In the genomic region with DNA sequence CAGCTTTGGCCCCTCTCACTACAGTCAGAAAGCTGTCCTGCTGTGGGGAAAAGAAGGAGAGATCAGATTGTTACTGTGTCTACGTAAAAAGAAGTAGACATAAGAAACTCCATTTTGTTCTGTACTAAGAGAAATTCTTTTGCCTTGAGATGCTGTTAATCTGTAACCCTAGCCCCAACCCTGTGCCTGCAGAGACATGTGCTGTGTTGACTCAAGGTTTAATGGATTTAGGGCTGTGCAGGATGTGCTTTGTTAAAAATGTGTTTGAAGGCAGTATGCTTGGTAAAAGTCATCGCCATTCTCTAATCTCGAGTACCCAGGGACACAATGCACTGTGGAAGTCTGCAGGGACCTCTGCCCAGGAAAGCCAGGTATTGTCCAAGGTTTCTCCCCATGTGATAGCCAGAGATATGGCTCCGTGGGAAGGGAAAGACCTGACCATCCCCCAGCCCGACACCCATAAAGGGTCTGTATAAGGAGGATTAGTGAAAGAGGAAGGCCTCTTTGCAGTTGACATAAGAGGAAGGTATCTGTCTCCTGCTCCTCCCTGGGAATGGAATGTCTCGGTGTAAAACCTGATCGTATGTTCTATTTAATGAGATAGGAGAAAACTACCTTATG, we compare ENCODE assay signal across 8 cellular contexts.
A peak's percentile ranks its signal among the peaks of the same experiment; 100 is the strongest.
DNase-seq lines count a peak whose midpoint lies in the region; ATAC-seq, FAIRE-seq and TF ChIP-seq lines count a peak whose summit lies in the region.
"Not testable (repeated sequence)": the region's sequence is repeated elsewhere in the genome, so short reads cannot be mapped to it uniquely, and the experiment has no call there.

No MANE protein-coding gene starts in this region.

- H3K27me3 ChIP-seq in Caco-2 (replicated peaks; ENCODE audit: control insufficient read depth, insufficient read depth, low read length); HUES48 (ENCODE audit: control insufficient read depth, insufficient read depth, low read length); bronchial epithelial cell (ENCODE audit: control insufficient read depth, insufficient read depth, low read length); foreskin keratinocyte: not testable (repeated sequence)

- CTCF ChIA-PET in Caco-2 (lab: Charles Lee): not testable (repeated sequence)

- not testable (repeated sequence) for H3K36me3 Mint-ChIP-seq in Caco-2 (ENCODE audit: insufficient read depth, unreplicated experiment)
- H3K36me3 Mint-ChIP-seq in nephron progenitor cell (ENCODE audit: low read depth): peaks cover 21% of the 10 kb centered on the region

- H3K9ac ChIP-seq in HUES48 (ENCODE audit: low read depth, low read length): not testable (repeated sequence)

- H3K36me3 ChIP-seq in Caco-2 (ENCODE audit: control insufficient read depth, insufficient read depth, low read length); HUES48 (ENCODE audit: control insufficient read depth, insufficient read depth, low read length); bronchial epithelial cell (ENCODE audit: control insufficient read depth, insufficient read depth, low read length): not testable (repeated sequence)

- H3K4me1 Mint-ChIP-seq in Caco-2 (ENCODE audit: low read depth, unreplicated experiment): peaks cover 26% of the 10 kb centered on the region
- H3K4me1 Mint-ChIP-seq in nephron progenitor cell: peaks cover 16% of the 10 kb centered on the region

- ATAC-seq in foreskin keratinocyte: peak; percentile 15

- BruUV-seq in Caco-2 (replicated peaks; lab: Mats Ljungman, UMichigan): not testable (repeated sequence)

- H3K9me3 Mint-ChIP-seq in Caco-2 (ENCODE audit: unreplicated experiment): peaks cover 44% of the 10 kb centered on the region
- peaks cover 78% of the 10 kb centered on the region for H3K9me3 Mint-ChIP-seq in nephron progenitor cell

- not testable (repeated sequence) for H3K27me3 Mint-ChIP-seq in Caco-2 (ENCODE audit: insufficient read depth, unreplicated experiment); nephron progenitor cell (ENCODE audit: low read depth, poor library complexity)

- H3K27ac Mint-ChIP-seq in Caco-2 (ENCODE audit: unreplicated experiment) (peak overlapping the region; percentile 94), nephron progenitor cell (peak overlapping the region; percentile 96)

- peak; percentile 87 to 93 for DNase-seq in Caco-2
- peak; percentile 8 for DNase-seq in NCI-H748 (lab: John Stamatoyannopoulos, UW; ENCODE audit: unreplicated experiment)
- DNase-seq in bronchial epithelial cell (ENCODE audit: low read depth): peak; percentile 84
- peak; percentile 45 to 57 for DNase-seq in foreskin keratinocyte
- DNase-seq in left kidney (ENCODE audit: low read depth, low spot score): peak; percentile 51
- not testable (repeated sequence) for DNase-seq in nephron progenitor cell
- peak; percentile 61 for DNase-seq in ureter (ENCODE audit: low spot score)

- peak overlapping the region; percentile 17 for H3K27ac ChIP-seq in HUES48 (ENCODE audit: low read depth, low read length)
- not testable (repeated sequence) for H3K27ac ChIP-seq in foreskin keratinocyte

- H3K4me1 ChIP-seq in Caco-2: peaks cover 34% of the 10 kb centered on the region
- not testable (repeated sequence) for H3K4me1 ChIP-seq in HUES48 (ENCODE audit: control insufficient read depth, insufficient read depth, low read length); foreskin keratinocyte

- TF ChIP-seq CTCF in Caco-2 (IDR thresholded peaks at IDR 0.05; ENCODE audit: insufficient read depth in 1 of 2, low read depth in 1 of 2, low read length in 1 of 2, severe bottlenecking in 1 of 2, unreplicated experiment in 1 of 2); bronchial epithelial cell (IDR thresholded peaks at IDR 0.05; ENCODE audit: insufficient read depth, low read length, severe bottlenecking); foreskin keratinocyte (conservative IDR thresholded peaks at IDR 0.05); nephron progenitor cell (IDR thresholded peaks at IDR 0.05): not testable (repeated sequence)

- POLR2A ChIA-PET in Caco-2 (lab: Charles Lee): not testable (repeated sequence)

- intact Hi-C loops in Caco-2 (cut with micrococcal nuclease; ENCODE audit: unreplicated experiment): loop anchor here (1.0 kb wide), 1 partner anchor 17 kb away; no protein-coding TSS in a partner anchor

- peak overlapping the region; percentile 58 for H3K4me3 Mint-ChIP-seq in Caco-2 (ENCODE audit: unreplicated experiment)
- not testable (repeated sequence) for H3K4me3 Mint-ChIP-seq in nephron progenitor cell

- H3K4me3 ChIP-seq in Caco-2 (ENCODE audit: low read depth, low read length); HUES48 (ENCODE audit: low read depth, low read length); bronchial epithelial cell (ENCODE audit: low read depth, low read length): not testable (repeated sequence)

- peak; percentile 90 for FAIRE-seq in bronchial epithelial cell (lab: Jason Lieb, UNC)

- peaks cover 27% of the 10 kb centered on the region for H3K9me3 ChIP-seq in Caco-2
- not testable (repeated sequence) for H3K9me3 ChIP-seq in HUES48 (ENCODE audit: control insufficient read depth, insufficient read depth, low read length)
